Comparison of ENCODE assay signal across 25 cellular contexts in the genomic region with DNA sequence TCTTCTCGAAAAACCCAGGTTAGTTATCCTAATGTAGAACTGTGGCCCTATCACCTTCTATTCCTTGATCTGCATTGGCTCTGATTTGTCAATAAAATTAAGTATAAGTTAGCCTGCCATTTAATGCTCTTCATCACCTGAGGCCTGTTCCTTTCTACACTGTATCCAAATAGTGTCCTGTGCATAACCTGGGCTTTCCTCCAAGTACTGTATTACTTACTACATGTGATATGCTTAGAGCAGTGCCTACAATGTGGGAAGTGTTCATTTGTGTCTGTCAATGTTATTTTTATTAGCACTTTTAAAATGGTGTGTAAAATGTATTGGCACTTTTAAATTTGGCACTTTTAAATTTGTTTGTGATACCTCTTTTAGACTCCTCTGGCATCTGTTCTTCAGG.
"Had no signal": no experiment of that assay in that cellular context is flagged by ENCODE, and none has a peak within 500 bp of the region (broad histone marks: within the 10 kb centered on the region; RNA-seq: fewer than 3 reads in every experiment).

No MANE protein-coding gene starts in this region.

- DNase-seq: effector memory CD8-positive, alpha-beta T cell; esophagus squamous epithelium; foreskin melanocyte; glutamatergic neuron; hypothalamus; immature natural killer cell; islet precursor cell; kidney glomerular epithelial cell; mesenchymal stem cell; mucosa of descending colon; naive B cell; sigmoid colon; spleen; stimulated activated CD4-positive, alpha-beta T cell treated with anti-CD3 and anti-CD28 coated beads, Interleukin-4, amount 100 ng/mL, for 4 hours; stimulated activated naive CD8-positive, alpha-beta T cell treated with anti-CD3 and anti-CD28 coated beads, Interleukin-15, Interleukin-2, amounts not matched to agents 100 U/mL and 50 U/mL, for 24 hours; upper lobe of left lung had no signal

- H3K36me3 Mint-ChIP-seq: immature natural killer cell; naive B cell; natural killer cell treated with Interleukin-12 subunit alpha and Interleukin-12 subunit beta and Interleukin-15 and Interleukin-18, amount 100 ng/mL, for 72 hours; stimulated activated memory B cell treated with anti-CD40 and anti-IgM and Interleukin-4, amounts not matched to agents 10 μg/mL and 1 μg/mL and 100 μg/mL, for 72 hours had no signal

- H3K27ac Mint-ChIP-seq: effector memory CD8-positive, alpha-beta T cell; immature natural killer cell; mesothelial cell of epicardium; naive B cell; natural killer cell treated with Interleukin-12 subunit alpha and Interleukin-12 subunit beta and Interleukin-15 and Interleukin-18, amount 100 ng/mL, for 72 hours; neural progenitor cell; progenitor cell of endocrine pancreas; stimulated activated memory B cell treated with anti-CD40 and anti-IgM and Interleukin-4, amounts not matched to agents 10 μg/mL and 1 μg/mL and 100 μg/mL, for 72 hours had no signal

- H3K36me3 ChIP-seq: spleen, thoracic aorta had no signal

- H3K4me1 Mint-ChIP-seq: immature natural killer cell; naive B cell; stimulated activated memory B cell treated with anti-CD40 and anti-IgM and Interleukin-4, amounts not matched to agents 10 μg/mL and 1 μg/mL and 100 μg/mL, for 72 hours had no signal

- H3K9me3 ChIP-seq: esophagus squamous epithelium, mucosa of descending colon, sigmoid colon, spleen, thoracic aorta, tibial nerve, upper lobe of left lung had no signal

- H3K27ac ChIP-seq: coronary artery, esophagus squamous epithelium, neural progenitor cell, parathyroid adenoma, sigmoid colon, spleen, thoracic aorta, tibial nerve, upper lobe of left lung had no signal

- H3K27me3 Mint-ChIP-seq: effector memory CD8-positive, alpha-beta T cell; naive B cell; natural killer cell treated with Interleukin-12 subunit alpha and Interleukin-12 subunit beta and Interleukin-15 and Interleukin-18, amount 100 ng/mL, for 72 hours; progenitor cell of endocrine pancreas; stimulated activated memory B cell treated with anti-CD40 and anti-IgM and Interleukin-4, amounts not matched to agents 10 μg/mL and 1 μg/mL and 100 μg/mL, for 72 hours had no signal

- H3K4me3 Mint-ChIP-seq: effector memory CD8-positive, alpha-beta T cell; immature natural killer cell; mesothelial cell of epicardium; naive B cell; natural killer cell treated with Interleukin-12 subunit alpha and Interleukin-12 subunit beta and Interleukin-15 and Interleukin-18, amount 100 ng/mL, for 72 hours; neural progenitor cell; stimulated activated memory B cell treated with anti-CD40 and anti-IgM and Interleukin-4, amounts not matched to agents 10 μg/mL and 1 μg/mL and 100 μg/mL, for 72 hours had no signal

- H3K4me3 ChIP-seq: coronary artery, esophagus squamous epithelium, mucosa of descending colon, neural progenitor cell, sigmoid colon, spleen, thoracic aorta, tibial nerve, upper lobe of left lung had no signal

- ATAC-seq: effector memory CD8-positive, alpha-beta T cell; mucosa of descending colon; natural killer cell treated with Interleukin-12 subunit alpha and Interleukin-12 subunit beta and Interleukin-15 and Interleukin-18, amount 100 ng/mL, for 72 hours; stimulated activated memory B cell treated with anti-CD40 and anti-IgM and Interleukin-4, amounts not matched to agents 10 μg/mL and 1 μg/mL and 100 μg/mL, for 72 hours; stimulated activated naive CD8-positive, alpha-beta T cell treated with anti-CD3 and anti-CD28 coated beads, Interleukin-15, Interleukin-2, amounts not matched to agents 100 U/mL and 50 U/mL, for 24 hours had no signal

- H3K4me1 ChIP-seq: parathyroid adenoma, sigmoid colon, spleen, upper lobe of left lung had no signal

- H3K27me3 ChIP-seq: esophagus squamous epithelium, neural progenitor cell, sigmoid colon, spleen, tibial nerve, upper lobe of left lung had no signal

- H3K9me3 Mint-ChIP-seq: mesothelial cell of epicardium, naive B cell, neural progenitor cell had no signal
